ENCODE assay signal across 8 cellular contexts in genomic region chr12:96720363-96720705, GRCh38.
DNase-seq lines count a peak whose midpoint lies in the region; ATAC-seq and TF ChIP-seq lines count a peak whose summit lies in the region.

No MANE protein-coding gene starts in this region.

- intact Hi-C loops in colonic mucosa (cut with DNase I) = no loop called here

- ATAC-seq in GM19397 (IDR thresholded peaks at IDR 0.05; ENCODE audit: unreplicated experiment) (peak; percentile 68), HG03354 (IDR thresholded peaks at IDR 0.05; ENCODE audit: poor library complexity, severe bottlenecking, unreplicated experiment) (peak; percentile 69), GM18520 (IDR thresholded peaks at IDR 0.05; ENCODE audit: unreplicated experiment) (no peak)

- no peak for TF ChIP-seq CTCF in colonic mucosa (IDR thresholded peaks at IDR 0.05)
- no peak for TF ChIP-seq CTCF in nephron (IDR thresholded peaks at IDR 0.05; ENCODE audit: unreplicated experiment in 3 of 3)

- DNase-seq in D341Med (ENCODE audit: low spot score) = peak; percentile 35
- DNase-seq in SHP77 (lab: John Stamatoyannopoulos, UW) = peak; percentile 59 to 73
- no peak for DNase-seq in colonic mucosa
- no peak for DNase-seq in NCI-H526 treated with DMSO at 0.1 percent for 48 hours (lab: John Stamatoyannopoulos, UW)

- H3K4me1 ChIP-seq in colonic mucosa = no peaks in the 10 kb centered on the region

- peak overlapping the region in 1 of 3 experiments; percentile 24 for H3K27ac Mint-ChIP-seq in nephron

- peak overlapping the region in 1 of 2 donors; percentile 40 for H3K9ac ChIP-seq in colonic mucosa (ENCODE audit: low read depth in 2 of 2, low read length in 2 of 2)

- H3K4me1 Mint-ChIP-seq in nephron = no peaks in the 10 kb centered on the region

- H3K36me3 ChIP-seq in colonic mucosa = no peaks in the 10 kb centered on the region

- H3K36me3 Mint-ChIP-seq in nephron (ENCODE audit: low read depth) = no peaks in the 10 kb centered on the region

- no peaks in the 10 kb centered on the region for H3K27me3 ChIP-seq in colonic mucosa

- no peaks in the 10 kb centered on the region for H3K9me3 ChIP-seq in colonic mucosa

- H3K27ac ChIP-seq in colonic mucosa = peak overlapping the region; percentile 45

- peak overlapping the region in 2 of 3 experiments; percentile 57 to 62 for H3K4me3 Mint-ChIP-seq in nephron

- H3K27me3 Mint-ChIP-seq in nephron (ENCODE audit: low read depth) = no peaks in the 10 kb centered on the region

- H3K9me3 Mint-ChIP-seq in nephron = no peaks in the 10 kb centered on the region

- H3K4me3 ChIP-seq in colonic mucosa = peak overlapping the region; percentile 19

Comparison
In these comparisons a context has a peak if more than half of its experiments do, and no peak if none do; other contexts are left out.
1. DNase-seq: peak in D341Med (single experiment) and SHP77 (2 of 2); none in colonic mucosa (single experiment) and NCI-H526 treated with DMSO at 0.1 percent for 48 hours (single experiment).